1 cellular context compared by ENCODE assay signal in genomic region chr9:81902601-81903000, GRCh38.
TF ChIP-seq lines count a peak whose summit lies in the region.

No MANE protein-coding gene starts in this region.

TF ChIP-seq in SK-N-SH treated with all-trans-retinoic acid at 6 μM for 48 hours, 23 proteins besides CTCF, POLR2A, EP300 and RAD21 (continued from another document):
- TF ChIP-seq, protein P1, sequence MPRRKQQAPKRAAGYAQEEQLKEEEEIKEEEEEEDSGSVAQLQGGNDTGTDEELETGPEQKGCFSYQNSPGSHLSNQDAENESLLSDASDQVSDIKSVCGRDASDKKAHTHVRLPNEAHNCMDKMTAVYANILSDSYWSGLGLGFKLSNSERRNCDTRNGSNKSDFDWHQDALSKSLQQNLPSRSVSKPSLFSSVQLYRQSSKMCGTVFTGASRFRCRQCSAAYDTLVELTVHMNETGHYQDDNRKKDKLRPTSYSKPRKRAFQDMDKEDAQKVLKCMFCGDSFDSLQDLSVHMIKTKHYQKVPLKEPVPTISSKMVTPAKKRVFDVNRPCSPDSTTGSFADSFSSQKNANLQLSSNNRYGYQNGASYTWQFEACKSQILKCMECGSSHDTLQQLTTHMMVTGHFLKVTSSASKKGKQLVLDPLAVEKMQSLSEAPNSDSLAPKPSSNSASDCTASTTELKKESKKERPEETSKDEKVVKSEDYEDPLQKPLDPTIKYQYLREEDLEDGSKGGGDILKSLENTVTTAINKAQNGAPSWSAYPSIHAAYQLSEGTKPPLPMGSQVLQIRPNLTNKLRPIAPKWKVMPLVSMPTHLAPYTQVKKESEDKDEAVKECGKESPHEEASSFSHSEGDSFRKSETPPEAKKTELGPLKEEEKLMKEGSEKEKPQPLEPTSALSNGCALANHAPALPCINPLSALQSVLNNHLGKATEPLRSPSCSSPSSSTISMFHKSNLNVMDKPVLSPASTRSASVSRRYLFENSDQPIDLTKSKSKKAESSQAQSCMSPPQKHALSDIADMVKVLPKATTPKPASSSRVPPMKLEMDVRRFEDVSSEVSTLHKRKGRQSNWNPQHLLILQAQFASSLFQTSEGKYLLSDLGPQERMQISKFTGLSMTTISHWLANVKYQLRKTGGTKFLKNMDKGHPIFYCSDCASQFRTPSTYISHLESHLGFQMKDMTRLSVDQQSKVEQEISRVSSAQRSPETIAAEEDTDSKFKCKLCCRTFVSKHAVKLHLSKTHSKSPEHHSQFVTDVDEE (CRISPR knock-in tag; IDR thresholded peaks at IDR 0.05) = no peak
- no peak for TF ChIP-seq ESRRG (CRISPR knock-in tag; IDR thresholded peaks at IDR 0.05)
- TF ChIP-seq, protein P2, sequence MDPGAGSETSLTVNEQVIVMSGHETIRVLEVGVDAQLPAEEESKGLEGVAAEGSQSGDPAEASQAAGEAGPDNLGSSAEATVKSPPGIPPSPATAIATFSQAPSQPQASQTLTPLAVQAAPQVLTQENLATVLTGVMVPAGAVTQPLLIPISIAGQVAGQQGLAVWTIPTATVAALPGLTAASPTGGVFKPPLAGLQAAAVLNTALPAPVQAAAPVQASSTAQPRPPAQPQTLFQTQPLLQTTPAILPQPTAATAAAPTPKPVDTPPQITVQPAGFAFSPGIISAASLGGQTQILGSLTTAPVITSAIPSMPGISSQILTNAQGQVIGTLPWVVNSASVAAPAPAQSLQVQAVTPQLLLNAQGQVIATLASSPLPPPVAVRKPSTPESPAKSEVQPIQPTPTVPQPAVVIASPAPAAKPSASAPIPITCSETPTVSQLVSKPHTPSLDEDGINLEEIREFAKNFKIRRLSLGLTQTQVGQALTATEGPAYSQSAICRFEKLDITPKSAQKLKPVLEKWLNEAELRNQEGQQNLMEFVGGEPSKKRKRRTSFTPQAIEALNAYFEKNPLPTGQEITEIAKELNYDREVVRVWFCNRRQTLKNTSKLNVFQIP (CRISPR knock-in tag; IDR thresholded peaks at IDR 0.05; ENCODE audit: borderline replicate concordance, low read depth) = no peak
- no peak for TF ChIP-seq PATZ1 (CRISPR knock-in tag; IDR thresholded peaks at IDR 0.05; ENCODE audit: borderline replicate concordance)
- TF ChIP-seq ARNTL (CRISPR knock-in tag; IDR thresholded peaks at IDR 0.05; ENCODE audit: borderline replicate concordance, low read depth) = no peak
- no peak for TF ChIP-seq ZNF565 (CRISPR knock-in tag; conservative IDR thresholded peaks at IDR 0.05; ENCODE audit: low read depth)
- TF ChIP-seq RARB (CRISPR knock-in tag; IDR thresholded peaks at IDR 0.05) = no peak
- no peak for TF ChIP-seq BACH2 (CRISPR knock-in tag; IDR thresholded peaks at IDR 0.05; ENCODE audit: borderline replicate concordance)
- no peak for TF ChIP-seq TCF4 (CRISPR knock-in tag; IDR thresholded peaks at IDR 0.05; ENCODE audit: borderline replicate concordance)
- no peak for TF ChIP-seq ZNF70 (CRISPR knock-in tag; IDR thresholded peaks at IDR 0.05)
- no peak for TF ChIP-seq TOX (CRISPR knock-in tag; IDR thresholded peaks at IDR 0.05; ENCODE audit: borderline replicate concordance)
- no peak for TF ChIP-seq ZC3H10 (CRISPR knock-in tag; IDR thresholded peaks at IDR 0.05)
- no peak for TF ChIP-seq CREB5 (CRISPR knock-in tag; IDR thresholded peaks at IDR 0.05; ENCODE audit: low read depth)
- no peak for TF ChIP-seq OSR1 (CRISPR knock-in tag; IDR thresholded peaks at IDR 0.05)
- TF ChIP-seq GLIS3 (CRISPR knock-in tag; IDR thresholded peaks at IDR 0.05) = no peak
- no peak for TF ChIP-seq ZFP3 (CRISPR knock-in tag; IDR thresholded peaks at IDR 0.05)
